Comparison of ENCODE assay signal across 15 cellular contexts in genomic region chr12:77070382-77071294, GRCh38. TPM values are rescaled to one million over a fixed set of nuclear protein-coding genes. Genes with fewer than 3 reads are reported as not detected.
DNase-seq lines count a peak whose midpoint lies in the region; ATAC-seq and TF ChIP-seq lines count a peak whose summit lies in the region.
"Had no signal": no experiment of that assay in that cellular context is flagged by ENCODE, and none has a peak within 500 bp of the region (broad histone marks: within the 10 kb centered on the region; RNA-seq: fewer than 3 reads in every experiment).

No MANE protein-coding gene starts in this region.

- WGBS in aorta, 2 donors = 69 to 70% methylated on average over 8 of the region's 8 CpGs

- H3K4me3 ChIP-seq in AG10803 (ENCODE audit: low read length) (no peak overlapping the region), aorta (ENCODE audit: low read length in 2 of 2) (no peak overlapping the region)
- H3K4me3 ChIP-seq: thyroid gland had no signal

- no peaks in the 10 kb centered on the region for H3K36me3 Mint-ChIP-seq in effector memory CD8-positive, alpha-beta T cell (ENCODE audit: insufficient read depth)

- H3K4me1 Mint-ChIP-seq in effector memory CD8-positive, alpha-beta T cell (ENCODE audit: low read depth in 2 of 2) = peaks cover 0 to 4% of the 10 kb centered on the region in 2 donors

- no peaks in the 10 kb centered on the region for H3K36me3 ChIP-seq in aorta (ENCODE audit: control insufficient read depth in 1 of 2, insufficient read depth in 2 of 2, low read length in 1 of 2)
- H3K36me3 ChIP-seq: neutrophil, thyroid gland had no signal

- intact Hi-C loops in aorta (cut with DNase I) = no loop called here

- no peaks in the 10 kb centered on the region for H3K9me3 ChIP-seq in aorta (ENCODE audit: control insufficient read depth, low read length)
- H3K9me3 ChIP-seq: neutrophil, thyroid gland had no signal

- H3K4me3 Mint-ChIP-seq in effector memory CD8-positive, alpha-beta T cell = no peak overlapping the region
- H3K4me3 Mint-ChIP-seq: activated T-helper 1 cell treated with anti-CD3 and anti-CD28 coated beads, Interleukin-12 subunit alpha, Interleukin-12 subunit beta, Interleukin-2, Interleukin-4 antibody, amounts not matched to agents 30 ng/mL and 10 ng/mL and 1 ng/mL, durations not matched to agents 14 hours and 24 hours and 36 hours had no signal

- H3K4me1 ChIP-seq in aorta (ENCODE audit: control insufficient read depth in 1 of 2, insufficient read depth in 2 of 2, low read length in 2 of 2) = no peaks in the 10 kb centered on the region
- H3K4me1 ChIP-seq: thyroid gland had no signal

- no peak for TF ChIP-seq CTCF in AG10803 (conservative IDR thresholded peaks at IDR 0.05; ENCODE audit: low read length)

- H3K27ac ChIP-seq in aorta (ENCODE audit: low read depth in 1 of 2, low read length in 2 of 2) = no peak overlapping the region
- H3K27ac ChIP-seq: neutrophil, thyroid gland had no signal

- no peak overlapping the region for H3K27ac Mint-ChIP-seq in effector memory CD8-positive, alpha-beta T cell
- H3K27ac Mint-ChIP-seq: activated T-helper 1 cell treated with anti-CD3 and anti-CD28 coated beads, Interleukin-12 subunit alpha, Interleukin-12 subunit beta, Interleukin-2, Interleukin-4 antibody, amounts not matched to agents 30 ng/mL and 10 ng/mL and 1 ng/mL, durations not matched to agents 14 hours and 24 hours and 36 hours had no signal

- no peaks in the 10 kb centered on the region for H3K9me3 Mint-ChIP-seq in effector memory CD8-positive, alpha-beta T cell
- H3K9me3 Mint-ChIP-seq: activated T-helper 1 cell treated with anti-CD3 and anti-CD28 coated beads, Interleukin-12 subunit alpha, Interleukin-12 subunit beta, Interleukin-2, Interleukin-4 antibody, amounts not matched to agents 30 ng/mL and 10 ng/mL and 1 ng/mL, durations not matched to agents 14 hours and 24 hours and 36 hours had no signal

- no peaks in the 10 kb centered on the region for H3K27me3 ChIP-seq in aorta (ENCODE audit: control insufficient read depth in 1 of 2, insufficient read depth in 2 of 2, low read length in 1 of 2)
- H3K27me3 ChIP-seq: thyroid gland had no signal

- no peaks in the 10 kb centered on the region for H3K27me3 Mint-ChIP-seq in effector memory CD8-positive, alpha-beta T cell

- DNase-seq in AG10803 (ENCODE audit: low read depth) (peak; percentile 15), HuH-7 (ENCODE audit: low spot score) (no peak), OCI-M1 (lab: John Stamatoyannopoulos, UW) (no peak), aorta (no peak)
- no peak for DNase-seq in effector memory CD8-positive, alpha-beta T cell
- DNase-seq: EL, kidney glomerular epithelial cell, NCI-H1105, thyroid gland had no signal

- ATAC-seq in GM19328 (IDR thresholded peaks at IDR 0.05; ENCODE audit: unreplicated experiment) (peak; percentile 31), HG02759 (IDR thresholded peaks at IDR 0.05; ENCODE audit: unreplicated experiment) (peak; percentile 64), HG03460 (IDR thresholded peaks at IDR 0.05; ENCODE audit: unreplicated experiment) (peak; percentile 72), aorta (ENCODE audit: low FRiP score) (no peak)
- no peak for ATAC-seq in effector memory CD8-positive, alpha-beta T cell (replicated peaks)
- ATAC-seq: esophagus mucosa had no signal

RNA-seq across cellular contexts. Expression of gene E2F7, which starts 5.3 kb away (rescaled TPM):
- total RNA-seq in aorta = under 1 TPM; 0.30 to 0.36 TPM
- not detected for polyA plus RNA-seq in aorta

Comparison
In these comparisons a context has a peak if more than half of its experiments do, and no peak if none do; other contexts are left out.
1. ATAC-seq: peak in GM19328 (single experiment), HG02759 (single experiment) and HG03460 (single experiment); none in effector memory CD8-positive, alpha-beta T cell (single experiment) and aorta (single experiment).